In genomic region chr4:77158487-77158861, GRCh38 we compare ENCODE assay signal across 8 cellular contexts. TPM values are rescaled to one million over a fixed set of nuclear protein-coding genes. Genes with fewer than 3 reads are reported as not detected.
DNase-seq lines count a peak whose midpoint lies in the region; ATAC-seq and TF ChIP-seq lines count a peak whose summit lies in the region.

No MANE protein-coding gene starts in this region.

- 6 to 13% methylated on average over 6 of the region's 6 CpGs for WGBS in body of pancreas, 2 donors
- 25 to 30% methylated on average over 6 of the region's 6 CpGs for WGBS in mesodermal cell (ENCODE audit: insufficient coverage in 2 of 2), 2 experiments

- peak overlapping the region; percentile 75 to 95 (median 80) for H3K27ac ChIP-seq in body of pancreas
- H3K27ac ChIP-seq in mesodermal cell (ENCODE audit: low read depth, low read length, severe bottlenecking): peak overlapping the region; percentile 99

- H3K9me3 ChIP-seq in body of pancreas: no peaks in the 10 kb centered on the region
- H3K9me3 ChIP-seq in mesodermal cell (ENCODE audit: control insufficient read depth, low read length): no peaks in the 10 kb centered on the region

- peaks cover 4 to 5% of the 10 kb centered on the region in 2 donors for H3K36me3 ChIP-seq in body of pancreas (replicated peaks in 1 of 2; ENCODE audit: insufficient read depth in 1 of 2, low read depth in 2 of 2)
- H3K36me3 ChIP-seq in mesodermal cell (ENCODE audit: control insufficient read depth, insufficient read depth, low read length): peaks cover 51% of the 10 kb centered on the region

- no peak for TF ChIP-seq CTCF in body of pancreas (IDR thresholded peaks at IDR 0.05)

- peak in 4 of 6 experiments; percentile 18 to 38 (median 36) for DNase-seq in stimulated activated naive CD4-positive, alpha-beta T cell (lab: John Stamatoyannopoulos, UW)
- DNase-seq in stimulated activated naive CD4-positive, alpha-beta T cell treated with Interleukin-2 at 50 U/mL for 16 hours (lab: John Stamatoyannopoulos, UW): no peak
- DNase-seq in body of pancreas: no peak
- no peak for DNase-seq in DMS53 treated with DMSO at 0.1 percent for 48 hours (lab: John Stamatoyannopoulos, UW; ENCODE audit: unreplicated experiment)

- TF ChIP-seq POLR2A in body of pancreas (IDR thresholded peaks at IDR 0.05): no peak

- ATAC-seq in body of pancreas (no peak), GM19455 (IDR thresholded peaks at IDR 0.05; ENCODE audit: unreplicated experiment) (no peak), HG03139 (IDR thresholded peaks at IDR 0.05; ENCODE audit: unreplicated experiment) (no peak), HG03520 (IDR thresholded peaks at IDR 0.05; ENCODE audit: unreplicated experiment) (no peak)

- H3K27me3 ChIP-seq in body of pancreas: no peaks in the 10 kb centered on the region

- intact Hi-C loops in body of pancreas (cut with DNase I): no loop called here

- H3K4me3 ChIP-seq in body of pancreas (peak overlapping the region; percentile 59 to 94), mesodermal cell (ENCODE audit: extremely low read depth, insufficient read depth, low read length, poor library complexity, severe bottlenecking) (peak overlapping the region; percentile 95)

- H3K4me1 ChIP-seq in body of pancreas: peaks cover 21% of the 10 kb centered on the region
- H3K4me1 ChIP-seq in mesodermal cell (ENCODE audit: control insufficient read depth, insufficient read depth, low read length, poor library complexity, severe bottlenecking): peaks cover 14% of the 10 kb centered on the region

RNA-seq across cellular contexts. Expression of gene CCNG2, which starts 1.5 kb away (rescaled TPM):
- 10 to 100 TPM; 13.5 to 13.7 TPM for total RNA-seq in body of pancreas
- polyA plus RNA-seq in mesodermal cell (2013, experiment 1 of 2): 59.5 TPM
- 56.4 TPM for polyA plus RNA-seq in mesodermal cell (2013, experiment 2 of 2)

Comparison
In these comparisons a context has a peak if more than half of its experiments do, and no peak if none do; other contexts are left out.
1. DNase-seq: peak in stimulated activated naive CD4-positive, alpha-beta T cell (4 of 6); none in stimulated activated naive CD4-positive, alpha-beta T cell treated with Interleukin-2 at 50 U/mL for 16 hours (single experiment), body of pancreas (0 of 4) and DMS53 treated with DMSO at 0.1 percent for 48 hours (single experiment).